Comparison of ENCODE assay signal across 11 cellular contexts in the genomic region with DNA sequence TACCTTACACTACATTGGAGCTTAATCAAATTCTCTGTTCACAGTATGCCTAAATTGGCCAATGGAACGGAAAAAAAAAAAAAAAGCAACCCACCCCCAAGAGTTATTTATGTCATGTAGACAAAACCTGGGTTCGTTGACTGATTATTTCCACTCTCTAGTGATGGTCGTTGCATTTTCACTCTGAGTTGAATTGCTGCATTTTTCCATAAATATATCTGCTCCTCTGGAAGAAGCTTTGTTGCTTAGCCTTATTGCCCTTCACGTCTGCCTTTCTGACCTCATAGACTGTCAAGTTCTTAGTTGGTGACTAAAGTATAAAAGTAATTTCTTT.
DNase-seq lines count a peak whose midpoint lies in the region; ATAC-seq lines count a peak whose summit lies in the region.
"Had no signal": no experiment of that assay in that cellular context is flagged by ENCODE, and none has a peak within 500 bp of the region (broad histone marks: within the 10 kb centered on the region; RNA-seq: fewer than 3 reads in every experiment).

No MANE protein-coding gene starts in this region.

- peak overlapping the region; percentile 98 for H3K27ac Mint-ChIP-seq in activated T-cell treated with anti-CD3 and anti-CD28 coated beads, Interleukin-2, amount 50 U/mL, for 24 hours
- H3K27ac Mint-ChIP-seq in activated naive CD8-positive, alpha-beta T cell treated with anti-CD3 and anti-CD28 coated beads, Interleukin-2, amount 10 ng/mL, durations not matched to agents 7 days and 5 days, result no peak overlapping the region
- H3K27ac Mint-ChIP-seq in stimulated activated naive B cell treated with anti-CD40 and anti-IgM and Interleukin-4, amounts not matched to agents 10 μg/mL and 1 μg/mL and 100 μg/mL, for 72 hours, result peak overlapping the region; percentile 89

- H3K4me1 Mint-ChIP-seq in activated T-cell treated with anti-CD3 and anti-CD28 coated beads, Interleukin-2, amount 50 U/mL, for 24 hours (ENCODE audit: low read depth), result peaks cover 48% of the 10 kb centered on the region
- H3K4me1 Mint-ChIP-seq in activated naive CD8-positive, alpha-beta T cell treated with anti-CD3 and anti-CD28 coated beads, Interleukin-2, amount 10 ng/mL, durations not matched to agents 7 days and 5 days, result peaks cover 13% of the 10 kb centered on the region
- peaks cover 33 to 48% of the 10 kb centered on the region in 2 donors for H3K4me1 Mint-ChIP-seq in stimulated activated naive B cell treated with anti-CD40 and anti-IgM and Interleukin-4, amounts not matched to agents 10 μg/mL and 1 μg/mL and 100 μg/mL, for 72 hours

- no peaks in the 10 kb centered on the region for H3K27me3 Mint-ChIP-seq in activated T-cell treated with anti-CD3 and anti-CD28 coated beads, Interleukin-2, amount 50 U/mL, for 24 hours
- no peaks in the 10 kb centered on the region for H3K27me3 Mint-ChIP-seq in activated naive CD8-positive, alpha-beta T cell treated with anti-CD3 and anti-CD28 coated beads, Interleukin-2, amount 10 ng/mL, durations not matched to agents 7 days and 5 days
- H3K27me3 Mint-ChIP-seq in stimulated activated naive B cell treated with anti-CD40 and anti-IgM and Interleukin-4, amounts not matched to agents 10 μg/mL and 1 μg/mL and 100 μg/mL, for 72 hours, result no peaks in the 10 kb centered on the region

- DNase-seq in activated T-cell treated with anti-CD3 and anti-CD28 coated beads, Interleukin-2, amount 50 U/mL, for 24 hours, result no peak
- DNase-seq in activated T-cell treated with anti-CD3 and anti-CD28 coated beads for 4 hours (no peak), M059J (ENCODE audit: low read depth) (peak; percentile 32), Ammon's horn (ENCODE audit: low spot score) (no peak)
- DNase-seq in activated naive CD8-positive, alpha-beta T cell treated with anti-CD3 and anti-CD28 coated beads, Interleukin-2, amount 10 ng/mL, durations not matched to agents 7 days and 5 days, result no peak
- peak; percentile 4 for DNase-seq in stimulated activated naive B cell treated with anti-CD40 and anti-IgM and Interleukin-4, amounts not matched to agents 10 μg/mL and 1 μg/mL and 100 μg/mL, for 72 hours
- DNase-seq: NCI-H774, testis had no signal

- ATAC-seq in activated naive CD8-positive, alpha-beta T cell treated with anti-CD3 and anti-CD28 coated beads, Interleukin-2, amount 10 ng/mL, durations not matched to agents 7 days and 5 days (ENCODE audit: low read depth), result no peak
- peak; percentile 67 to 69 for ATAC-seq in stimulated activated naive B cell treated with anti-CD40 and anti-IgM and Interleukin-4, amounts not matched to agents 10 μg/mL and 1 μg/mL and 100 μg/mL, for 72 hours (replicated peaks)
- ATAC-seq in HG03135 (IDR thresholded peaks at IDR 0.05; ENCODE audit: unreplicated experiment) (no peak), GM19023 (IDR thresholded peaks at IDR 0.05; ENCODE audit: unreplicated experiment) (no peak)
- ATAC-seq: Right ventricle myocardium inferior had no signal

- peak overlapping the region; percentile 69 for H3K4me3 Mint-ChIP-seq in activated T-cell treated with anti-CD3 and anti-CD28 coated beads, Interleukin-2, amount 50 U/mL, for 24 hours
- peak overlapping the region; percentile 59 for H3K4me3 Mint-ChIP-seq in activated naive CD8-positive, alpha-beta T cell treated with anti-CD3 and anti-CD28 coated beads, Interleukin-2, amount 10 ng/mL, durations not matched to agents 7 days and 5 days
- peak overlapping the region in 1 of 2 donors; percentile 53 for H3K4me3 Mint-ChIP-seq in stimulated activated naive B cell treated with anti-CD40 and anti-IgM and Interleukin-4, amounts not matched to agents 10 μg/mL and 1 μg/mL and 100 μg/mL, for 72 hours

- POLR2A ChIA-PET in activated naive CD8-positive, alpha-beta T cell treated with anti-CD3 and anti-CD28 coated beads, Interleukin-2, amount 10 ng/mL, durations not matched to agents 7 days and 5 days (lab: Charles Lee), result interaction anchor here (0.7 to 1.0 kb wide), 2 partner anchors 20 to 92 kb away, joined by 4 read pairs; no protein-coding TSS in a partner anchor

- H3K9me3 Mint-ChIP-seq in activated T-cell treated with anti-CD3 and anti-CD28 coated beads, Interleukin-2, amount 50 U/mL, for 24 hours, result no peaks in the 10 kb centered on the region
- H3K9me3 Mint-ChIP-seq in activated naive CD8-positive, alpha-beta T cell treated with anti-CD3 and anti-CD28 coated beads, Interleukin-2, amount 10 ng/mL, durations not matched to agents 7 days and 5 days, result no peaks in the 10 kb centered on the region
- no peaks in the 10 kb centered on the region for H3K9me3 Mint-ChIP-seq in stimulated activated naive B cell treated with anti-CD40 and anti-IgM and Interleukin-4, amounts not matched to agents 10 μg/mL and 1 μg/mL and 100 μg/mL, for 72 hours

- H3K36me3 Mint-ChIP-seq in activated T-cell treated with anti-CD3 and anti-CD28 coated beads, Interleukin-2, amount 50 U/mL, for 24 hours (ENCODE audit: low read depth), result no peaks in the 10 kb centered on the region
- no peaks in the 10 kb centered on the region for H3K36me3 Mint-ChIP-seq in activated naive CD8-positive, alpha-beta T cell treated with anti-CD3 and anti-CD28 coated beads, Interleukin-2, amount 10 ng/mL, durations not matched to agents 7 days and 5 days
- H3K36me3 Mint-ChIP-seq in stimulated activated naive B cell treated with anti-CD40 and anti-IgM and Interleukin-4, amounts not matched to agents 10 μg/mL and 1 μg/mL and 100 μg/mL, for 72 hours, result no peaks in the 10 kb centered on the region

Comparison
In these comparisons a context has a peak if more than half of its experiments do, and no peak if none do; other contexts are left out.
1. DNase-seq: peak in M059J (single experiment) and stimulated activated naive B cell treated with anti-CD40 and anti-IgM and Interleukin-4, amounts not matched to agents 10 μg/mL and 1 μg/mL and 100 μg/mL, for 72 hours (single experiment); none in activated T-cell treated with anti-CD3 and anti-CD28 coated beads, Interleukin-2, amount 50 U/mL, for 24 hours (single experiment), activated T-cell treated with anti-CD3 and anti-CD28 coated beads for 4 hours (single experiment), activated naive CD8-positive, alpha-beta T cell treated with anti-CD3 and anti-CD28 coated beads, Interleukin-2, amount 10 ng/mL, durations not matched to agents 7 days and 5 days (single experiment) and Ammon's horn (single experiment).
2. ATAC-seq: peak in stimulated activated naive B cell treated with anti-CD40 and anti-IgM and Interleukin-4, amounts not matched to agents 10 μg/mL and 1 μg/mL and 100 μg/mL, for 72 hours (2 of 2); none in activated naive CD8-positive, alpha-beta T cell treated with anti-CD3 and anti-CD28 coated beads, Interleukin-2, amount 10 ng/mL, durations not matched to agents 7 days and 5 days (single experiment), HG03135 (single experiment) and GM19023 (single experiment).